In genomic region chr1:33250724-33251123, GRCh38 we compare ENCODE assay signal across 28 cellular contexts.
"Had no signal": no experiment of that assay in that cellular context is flagged by ENCODE, and none has a peak within 500 bp of the region (broad histone marks: within the 10 kb centered on the region; RNA-seq: fewer than 3 reads in every experiment).

No MANE protein-coding gene starts in this region.

- ATAC-seq: left cardiac atrium; left lobe of liver; left ventricle myocardium superior; lower lobe of right lung; naive thymus-derived CD8-positive, alpha-beta T cell; sciatic nerve; stimulated activated naive B cell treated with anti-CD40 and anti-IgM and Interleukin-4, amounts not matched to agents 10 μg/mL and 1 μg/mL and 100 μg/mL, for 72 hours; stimulated activated naive CD8-positive, alpha-beta T cell treated with anti-CD3 and anti-CD28 coated beads, Interleukin-15, Interleukin-2, amounts not matched to agents 100 U/mL and 50 U/mL, for 24 hours had no signal

- H3K27me3 ChIP-seq: ovary, right atrium auricular region, testis, thyroid gland, transverse colon, upper lobe of left lung, vagina had no signal

- H3K4me3 ChIP-seq: lower lobe of right lung, ovary, right atrium auricular region, skin epidermis, stomach, testis, thyroid gland, transverse colon, upper lobe of left lung, vagina had no signal

- H3K4me1 ChIP-seq: vagina had no signal

- FAIRE-seq: keratinocyte had no signal

- H3K27ac ChIP-seq: lower lobe of right lung, neutrophil, ovary, right atrium auricular region, skin epidermis, stomach, testis, thyroid gland, transverse colon, upper lobe of left lung, vagina had no signal

- H3K9me3 ChIP-seq: lower lobe of right lung, neutrophil, ovary, right atrium auricular region, stomach, testis, thyroid gland, transverse colon, upper lobe of left lung, vagina had no signal

- H3K36me3 ChIP-seq: lower lobe of right lung, neutrophil, ovary, right atrium auricular region, stomach, thyroid gland, transverse colon, upper lobe of left lung, vagina had no signal

- DNase-seq: hippocampal formation; kidney glomerular epithelial cell; left cardiac atrium; left ventricle myocardium superior; lower lobe of right lung; mammary epithelial cell; mesenchymal stem cell; naive thymus-derived CD8-positive, alpha-beta T cell; occipital lobe; ovary; stimulated activated CD4-positive, alpha-beta T cell treated with anti-CD3 and anti-CD28 coated beads, Interleukin-12 subunit alpha, Interleukin-12 subunit beta, amount 100 ng/mL, for 4 hours; stimulated activated CD4-positive, alpha-beta T cell treated with anti-CD3 and anti-CD28 coated beads, Interleukin-15, amount 100 ng/mL, for 24 hours; stimulated activated CD4-positive, alpha-beta T cell treated with anti-CD3 and anti-CD28 coated beads, Interleukin-2, amount 100 ng/mL, for 24 hours; stimulated activated CD4-positive, alpha-beta T cell treated with anti-CD3 and anti-CD28 coated beads, Interleukin-4, amount 100 ng/mL, for 1 hour; stimulated activated naive B cell treated with anti-CD40 and anti-IgM and Interleukin-4, amounts not matched to agents 10 μg/mL and 1 μg/mL and 100 μg/mL, for 72 hours; stimulated activated naive CD8-positive, alpha-beta T cell treated with anti-CD3 and anti-CD28 coated beads, Interleukin-15, Interleukin-2, amounts not matched to agents 100 U/mL and 50 U/mL, for 24 hours; stomach; testis; thyroid gland; transverse colon; upper lobe of left lung had no signal
